In the genomic region with DNA sequence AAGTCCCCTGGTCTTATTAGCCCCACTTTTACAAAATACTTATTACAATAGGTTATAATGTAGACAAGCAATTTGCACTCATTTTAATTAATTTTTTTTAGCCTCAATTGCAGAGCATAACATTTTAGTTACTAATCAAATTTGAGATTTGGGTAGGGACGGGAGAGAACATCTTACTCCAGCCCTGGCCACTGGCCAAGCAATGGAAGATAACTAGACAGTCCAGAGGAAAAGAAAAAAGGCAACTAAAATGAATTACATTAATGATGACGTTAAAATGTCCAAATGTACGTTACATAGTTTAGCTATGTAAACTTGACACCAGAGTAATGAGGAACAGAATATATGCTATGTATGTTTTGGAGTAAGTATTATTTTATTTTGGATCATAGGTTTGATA, we compare ENCODE assay signal across 25 cellular contexts. TPM values are rescaled to one million over a fixed set of nuclear protein-coding genes. Genes with fewer than 3 reads are reported as not detected.
"Had no signal": no experiment of that assay in that cellular context is flagged by ENCODE, and none has a peak within 500 bp of the region (broad histone marks: within the 10 kb centered on the region; RNA-seq: fewer than 3 reads in every experiment).

No MANE protein-coding gene starts in this region.

- DNase-seq: hippocampal formation; immature natural killer cell; kidney; left colon; left lung; midbrain; mucosa of descending colon; naive thymus-derived CD4-positive, alpha-beta T cell; ovary; small intestine; stimulated activated CD4-positive, alpha-beta T cell treated with anti-CD3 and anti-CD28 coated beads, Interleukin-1b, Interleukin-23, amount 100 ng/mL, for 48 hours; stimulated activated CD4-positive, alpha-beta T cell treated with anti-CD3 and anti-CD28 coated beads, Interleukin-2, amount 100 ng/mL, for 48 hours; stimulated activated naive B cell treated with anti-CD40 and anti-IgM and Interleukin-4, amounts not matched to agents 10 μg/mL and 1 μg/mL and 100 μg/mL, for 72 hours; stimulated activated naive CD8-positive, alpha-beta T cell treated with anti-CD3 and anti-CD28 coated beads, Interleukin-15, Interleukin-2, amounts not matched to agents 100 U/mL and 50 U/mL, for 24 hours; stomach; testis; thyroid gland; transverse colon; upper lobe of left lung had no signal

- H3K36me3 ChIP-seq: left lung, ovary, stomach, thyroid gland, transverse colon, upper lobe of left lung, vagina had no signal

- ATAC-seq: left colon; mucosa of descending colon; naive thymus-derived CD4-positive, alpha-beta T cell; natural killer cell treated with Interleukin-12 subunit alpha and Interleukin-12 subunit beta and Interleukin-15 and Interleukin-18, amount 100 ng/mL, for 72 hours; right cardiac atrium; sciatic nerve; stimulated activated naive B cell treated with anti-CD40 and anti-IgM and Interleukin-4, amounts not matched to agents 10 μg/mL and 1 μg/mL and 100 μg/mL, for 72 hours; stimulated activated naive CD8-positive, alpha-beta T cell treated with anti-CD3 and anti-CD28 coated beads, Interleukin-15, Interleukin-2, amounts not matched to agents 100 U/mL and 50 U/mL, for 24 hours had no signal

- H3K4me3 ChIP-seq: left lung, lung, mucosa of descending colon, ovary, stomach, testis, thyroid gland, transverse colon, upper lobe of left lung, vagina had no signal

- H3K9me3 ChIP-seq: left lung, mucosa of descending colon, ovary, stomach, testis, thyroid gland, transverse colon, upper lobe of left lung, vagina had no signal

- H3K27ac ChIP-seq: left lung, ovary, stomach, testis, transverse colon, vagina had no signal

- H3K27me3 ChIP-seq: left lung, ovary, stomach, testis, thyroid gland, transverse colon, upper lobe of left lung, vagina had no signal

- FAIRE-seq: kidney, small intestine had no signal

- H3K4me1 ChIP-seq: transverse colon, vagina had no signal

RNA-seq across cellular contexts. Expression of gene CAVIN2, which starts 11.0 kb away (rescaled TPM):
- total RNA-seq: natural killer cell treated with Interleukin-12 subunit alpha and Interleukin-12 subunit beta and Interleukin-15 and Interleukin-18, amount 100 ng/mL, for 72 hours had no signal
- polyA plus RNA-seq: naive thymus-derived CD4-positive, alpha-beta T cell; neural cell had no signal
